In genomic region chr9:112074250-112075008, GRCh38 we compare ENCODE assay signal across 8 cellular contexts.
DNase-seq lines count a peak whose midpoint lies in the region; ATAC-seq and TF ChIP-seq lines count a peak whose summit lies in the region.

No MANE protein-coding gene starts in this region.

- peak; percentile 34 for ATAC-seq in HG03175 (IDR thresholded peaks at IDR 0.05; ENCODE audit: unreplicated experiment)
- ATAC-seq in HG02642 (IDR thresholded peaks at IDR 0.05; ENCODE audit: poor library complexity, unreplicated experiment) = no peak

- no peaks in the 10 kb centered on the region for H3K79me2 ChIP-seq in OCI-LY3 (ENCODE audit: low read length)

- H3K4me1 ChIP-seq in OCI-LY3 (ENCODE audit: low read length) (peaks cover 89% of the 10 kb centered on the region), stomach smooth muscle (ENCODE audit: control insufficient read depth, insufficient read depth, low read length) (peaks cover 14% of the 10 kb centered on the region)

- no peaks in the 10 kb centered on the region for H3K27me3 Mint-ChIP-seq in activated T-cell treated with anti-CD3 and anti-CD28 coated beads, Interleukin-2, amount 50 U/mL, for 24 hours
- no peaks in the 10 kb centered on the region for H3K27me3 Mint-ChIP-seq in neural crest cell (ENCODE audit: low read depth)

- H3K4me3 ChIP-seq in OCI-LY3 (ENCODE audit: low read length) = peak overlapping the region; percentile 23; the same call in 1 of the 2 replicates
- H3K4me3 ChIP-seq in stomach smooth muscle (ENCODE audit: low read length in 2 of 2) = peak overlapping the region in 1 of 2 donors; percentile 35

- H3K27me3 ChIP-seq in OCI-LY3 (ENCODE audit: low read depth, low read length) = no peaks in the 10 kb centered on the region
- no peaks in the 10 kb centered on the region for H3K27me3 ChIP-seq in stomach smooth muscle (ENCODE audit: control insufficient read depth in 1 of 2, insufficient read depth in 2 of 2, low read length in 2 of 2)

- H4K20me1 ChIP-seq in OCI-LY3 (ENCODE audit: insufficient read depth, low read length) = no peaks in the 10 kb centered on the region

- H3K9me3 Mint-ChIP-seq in activated T-cell treated with anti-CD3 and anti-CD28 coated beads, Interleukin-2, amount 50 U/mL, for 24 hours = no peaks in the 10 kb centered on the region
- H3K9me3 Mint-ChIP-seq in neural crest cell = no peaks in the 10 kb centered on the region

- 0 out of 2 replicates have a peak overlapping the region, but pooled peaks have one; percentile 17 for H2AFZ ChIP-seq in OCI-LY3 (ENCODE audit: low read depth, low read length)

- peak overlapping the region; percentile 66 for H3K9ac ChIP-seq in OCI-LY3 (ENCODE audit: low read length)
- peak overlapping the region; percentile 6 to 77 for H3K9ac ChIP-seq in stomach smooth muscle (ENCODE audit: low read length in 2 of 2)

- H3K36me3 ChIP-seq in OCI-LY3 (replicated peaks; ENCODE audit: low read depth, low read length) (no peaks in the 10 kb centered on the region), stomach smooth muscle (ENCODE audit: control insufficient read depth in 2 of 2, insufficient read depth in 2 of 2, low read length in 2 of 2) (no peaks in the 10 kb centered on the region)

- peak overlapping the region; percentile 26 for H3K4me3 Mint-ChIP-seq in activated T-cell treated with anti-CD3 and anti-CD28 coated beads, Interleukin-2, amount 50 U/mL, for 24 hours
- H3K4me3 Mint-ChIP-seq in neural crest cell = no peak overlapping the region

- peak overlapping the region; percentile 78 for H3K27ac Mint-ChIP-seq in activated T-cell treated with anti-CD3 and anti-CD28 coated beads, Interleukin-2, amount 50 U/mL, for 24 hours
- H3K27ac Mint-ChIP-seq in neural crest cell (ENCODE audit: unreplicated experiment) = peak overlapping the region; percentile 73

- H3K9me3 ChIP-seq in OCI-LY3 (ENCODE audit: insufficient read depth, low read length) (no peaks in the 10 kb centered on the region), stomach smooth muscle (ENCODE audit: control insufficient read depth in 2 of 2, low read length in 2 of 2) (no peaks in the 10 kb centered on the region)

- H3K4me1 Mint-ChIP-seq in activated T-cell treated with anti-CD3 and anti-CD28 coated beads, Interleukin-2, amount 50 U/mL, for 24 hours (ENCODE audit: low read depth) = peaks cover 39% of the 10 kb centered on the region
- peaks cover 9% of the 10 kb centered on the region for H3K4me1 Mint-ChIP-seq in neural crest cell

- DNase-seq in ELF-1 (ENCODE audit: low read depth, low spot score) (peak; percentile 71), fibroblast of gingiva (ENCODE audit: low read depth) (peak; percentile 97), neural crest cell (ENCODE audit: low read depth, low spot score) (peak; percentile 56)
- peak; percentile 66 for DNase-seq in activated T-cell treated with anti-CD3 and anti-CD28 coated beads, Interleukin-2, amount 50 U/mL, for 24 hours

- TF ChIP-seq CTCF in OCI-LY3 (IDR thresholded peaks at IDR 0.05; ENCODE audit: low read depth, low read length) (peak; percentile 95), neural crest cell (conservative IDR thresholded peaks at IDR 0.05) (peak; percentile 90)

- H3K27ac ChIP-seq in OCI-LY3 (ENCODE audit: low read length) (peak overlapping the region; percentile 80), stomach smooth muscle (ENCODE audit: low read length) (peak overlapping the region; percentile 76)

- H3K36me3 Mint-ChIP-seq in activated T-cell treated with anti-CD3 and anti-CD28 coated beads, Interleukin-2, amount 50 U/mL, for 24 hours (ENCODE audit: low read depth) = no peaks in the 10 kb centered on the region
- peaks cover 7% of the 10 kb centered on the region for H3K36me3 Mint-ChIP-seq in neural crest cell (ENCODE audit: low read depth)

- H3K4me2 ChIP-seq in OCI-LY3 (ENCODE audit: low read length) = peak overlapping the region; percentile 46
